In genomic region chr6:7532821-7533220, GRCh38 we compare ENCODE assay signal across 23 cellular contexts. TPM values are rescaled to one million over a fixed set of nuclear protein-coding genes. Genes with fewer than 3 reads are reported as not detected.
DNase-seq lines count a peak whose midpoint lies in the region; ATAC-seq, FAIRE-seq and TF ChIP-seq lines count a peak whose summit lies in the region.
"Had no signal": no experiment of that assay in that cellular context is flagged by ENCODE, and none has a peak within 500 bp of the region (broad histone marks: within the 10 kb centered on the region; RNA-seq: fewer than 3 reads in every experiment).

No MANE protein-coding gene starts in this region.

- no peak overlapping the region for H2BK12ac ChIP-seq in H1 (ENCODE audit: low read depth, low read length)

- no peak for TF ChIP-seq POLR2A in H1 (IDR thresholded peaks at IDR 0.05; ENCODE audit: control extremely low read depth in 1 of 2, low read depth in 2 of 2, low read length in 2 of 2)

- H3K56ac ChIP-seq in H1 (replicated peaks; ENCODE audit: insufficient read length, low read depth, low read length): no peak overlapping the region

- POLR2A ChIA-PET in H1 (lab: Charles Lee; ENCODE audit: partially characterized antibody): interaction anchor here (1.1 kb wide), 1 partner anchor 10 kb away, joined by 3 read pairs; no protein-coding TSS in a partner anchor

- DNase-seq in H1 (ENCODE audit: low read depth in 1 of 2, low spot score in 2 of 2) (no peak), left colon (peak in 1 of 2 donors; percentile 27), smooth muscle cell (lab: John Stamatoyannopoulos, UW; ENCODE audit: unreplicated experiment) (no peak), Ammon's horn (ENCODE audit: low spot score) (no peak), right cardiac atrium (no peak), SHP77 (lab: John Stamatoyannopoulos, UW) (no peak)
- no peak for DNase-seq in activated CD8-positive, alpha-beta memory T cell treated with anti-CD3 and anti-CD28 coated beads for 24 hours
- DNase-seq: activated B cell treated with CpG ODN at 0.5 μM for 24 hours; activated CD8-positive, alpha-beta T cell treated with anti-CD3 and anti-CD28 coated beads for 36 hours; activated T-cell treated with anti-CD3 and anti-CD28 coated beads, Interleukin-2, amount 50 U/mL, for 24 hours; AML-193; NCI-H2081 treated with DMSO at 0.1 percent for 48 hours; NCI-H524 treated with DMSO at 0.1 percent for 48 hours; occipital lobe; sigmoid colon; SJCRH30; stimulated activated CD4-positive, alpha-beta T cell treated with anti-CD3 and anti-CD28 coated beads, Interleukin-1b, Interleukin-23, amount 100 ng/mL, for 48 hours; stimulated activated naive CD4-positive, alpha-beta T cell treated with Interleukin-2 at 50 U/mL for 16 hours had no signal

- no peaks in the 10 kb centered on the region for H3K27me3 ChIP-seq in HUES48 (ENCODE audit: control insufficient read depth, insufficient read depth, low read length)
- H3K27me3 ChIP-seq in H1 (replicated peaks in 1 of 4; ENCODE audit: control insufficient read depth in 3 of 4, extremely low read depth in 1 of 4, insufficient read depth in 3 of 4, low read length in 3 of 4): no peaks in the 10 kb centered on the region
- no peaks in the 10 kb centered on the region for H3K27me3 ChIP-seq in smooth muscle cell (ENCODE audit: low read depth)
- H3K27me3 ChIP-seq in right cardiac atrium (ENCODE audit: control insufficient read depth, insufficient read depth): no peaks in the 10 kb centered on the region
- H3K27me3 ChIP-seq: SJCRH30, upper lobe of left lung had no signal

- no peak overlapping the region for H4K5ac ChIP-seq in H1 (ENCODE audit: insufficient read length, low read depth, low read length)

- peak; percentile 76 for ATAC-seq in left colon
- no peak for ATAC-seq in right cardiac atrium
- ATAC-seq: activated CD8-positive, alpha-beta T cell treated with anti-CD3 and anti-CD28 coated beads for 36 hours; gastroesophageal sphincter had no signal

- H3K79me2 ChIP-seq in H1 (ENCODE audit: control insufficient read depth in 1 of 2, insufficient read depth in 2 of 2, low read length in 2 of 2): no peaks in the 10 kb centered on the region
- no peaks in the 10 kb centered on the region for H3K79me2 ChIP-seq in smooth muscle cell (ENCODE audit: low read depth)

- H3K36me3 ChIP-seq in HUES48 (ENCODE audit: control insufficient read depth, insufficient read depth, low read length): no peaks in the 10 kb centered on the region
- no peaks in the 10 kb centered on the region for H3K36me3 ChIP-seq in H1 (ENCODE audit: control insufficient read depth in 2 of 4, insufficient read depth in 4 of 4, low read length in 3 of 4)
- H3K36me3 ChIP-seq in smooth muscle cell (ENCODE audit: low read depth): no peaks in the 10 kb centered on the region
- H3K36me3 ChIP-seq: gastroesophageal sphincter, sigmoid colon, SJCRH30, upper lobe of left lung had no signal

- H2BK5ac ChIP-seq in H1 (ENCODE audit: low read depth, low read length): no peak overlapping the region; the same call in 1 of the 2 replicates

- intact Hi-C loops in left colon (cut with DNase I, micrococcal nuclease) (no loop called here), right cardiac atrium (cut with DNase I) (loop anchor here in 1 of 4 donors (10.0 kb wide), 1 partner anchor 58 kb away; no protein-coding TSS in a partner anchor)

- peak overlapping the region; percentile 23; the same call in 1 of the 2 replicates for H3K4me3 ChIP-seq in HUES48 (ENCODE audit: low read depth, low read length)
- H3K4me3 ChIP-seq in H1 (ENCODE audit: extremely low read depth in 1 of 4, insufficient read depth in 2 of 4, low read depth in 3 of 4, low read length in 4 of 4): peak overlapping the region in 1 of 4 experiments; percentile 8; a peak in 1 of 8 replicates
- peak overlapping the region; percentile 13 for H3K4me3 ChIP-seq in smooth muscle cell
- H3K4me3 ChIP-seq in right cardiac atrium (ENCODE audit: low read length): no peak overlapping the region
- H3K4me3 ChIP-seq: gastroesophageal sphincter, sigmoid colon, SJCRH30, upper lobe of left lung had no signal

- no peak overlapping the region for H3K14ac ChIP-seq in H1 (ENCODE audit: insufficient read length)

- no peaks in the 10 kb centered on the region for H3K23me2 ChIP-seq in H1 (ENCODE audit: low read depth, low read length)

- H3K18ac ChIP-seq in H1 (ENCODE audit: extremely low read depth, low read length): no peak overlapping the region

- no peak overlapping the region for H2AK5ac ChIP-seq in H1 (ENCODE audit: low read depth, low read length)

- CTCF ChIA-PET in H1 (lab: Charles Lee; ENCODE audit: partially characterized antibody): no interaction called here

- TF ChIP-seq CTCF in H1 (IDR thresholded peaks at IDR 0.05; ENCODE audit: control extremely low read depth in 1 of 3, insufficient read depth in 1 of 3, low read depth in 1 of 3, low read length in 3 of 3) (no peak), smooth muscle cell (IDR thresholded peaks at IDR 0.05; ENCODE audit: borderline replicate concordance, insufficient read depth, poor library complexity, severe bottlenecking) (no peak)

- peaks cover 10% of the 10 kb centered on the region for H3F3A ChIP-seq in smooth muscle cell (ENCODE audit: low read depth)

- H2BK20ac ChIP-seq in H1 (ENCODE audit: low read length): no peak overlapping the region

- no peak for TF ChIP-seq EP300 in H1 (IDR thresholded peaks at IDR 0.05; ENCODE audit: borderline replicate concordance in 1 of 2, low read depth in 2 of 2, low read length in 2 of 2)

- no peak overlapping the region for H3K9ac ChIP-seq in HUES48 (ENCODE audit: low read depth, low read length)
- no peak overlapping the region for H3K9ac ChIP-seq in H1 (replicated peaks in 1 of 4; ENCODE audit: extremely low read depth in 1 of 4, low read depth in 3 of 4, low read length in 3 of 4)
- no peak overlapping the region for H3K9ac ChIP-seq in smooth muscle cell (ENCODE audit: low read depth)

- no peak for TF ChIP-seq RAD21 in H1 (IDR thresholded peaks at IDR 0.05 in 1 of 2, conservative IDR thresholded peaks at IDR 0.05 in 1 of 2; ENCODE audit: low read depth in 2 of 2, low read length in 2 of 2)

- peak; percentile 32 for FAIRE-seq in H1 (lab: Jason Lieb, UNC)
- FAIRE-seq: colon, GM18507 had no signal

- H2AFZ ChIP-seq in H1 (ENCODE audit: low read length): peak overlapping the region; percentile 67; the same call in 1 of the 2 replicates
- peak overlapping the region; percentile 67 for H2AFZ ChIP-seq in smooth muscle cell (ENCODE audit: low read depth)

- 50% methylated on average over 8 of the region's 8 CpGs; no CpG with 5 or more reads in 1 of the 2 experiments for WGBS in H1 (ENCODE audit: extremely low coverage in 1 of 2, insufficient coverage in 1 of 2, insufficient read length in 1 of 2, insufficient replicate concordance in 2 of 2, low coverage in 1 of 2, low lambda C conversion rate in 2 of 2, missing lambda C conversion rate in 1 of 2), 2 experiments
- WGBS in smooth muscle cell (ENCODE audit: low lambda C conversion rate): 46% methylated on average over 8 of the region's 8 CpGs
- 65% methylated on average over 8 of the region's 8 CpGs for WGBS in right cardiac atrium

- H2BK15ac ChIP-seq in H1 (ENCODE audit: low read length): no peak overlapping the region

- peaks cover 14% of the 10 kb centered on the region for H3K4me1 ChIP-seq in HUES48 (ENCODE audit: control insufficient read depth, insufficient read depth, low read length)
- H3K4me1 ChIP-seq in H1 (replicated peaks in 1 of 4; ENCODE audit: control insufficient read depth in 3 of 4, insufficient read depth in 4 of 4, low read length in 3 of 4): peaks cover 0 to 8% (median 5%) of the 10 kb centered on the region in 4 experiments; a peak in 3 of 7 replicates
- peaks cover 22% of the 10 kb centered on the region for H3K4me1 ChIP-seq in smooth muscle cell (ENCODE audit: low read depth)
- H3K4me1 ChIP-seq in right cardiac atrium (ENCODE audit: control insufficient read depth, insufficient read depth, low read length): no peaks in the 10 kb centered on the region
- H3K4me1 ChIP-seq: gastroesophageal sphincter, sigmoid colon, SJCRH30 had no signal

- H3K23ac ChIP-seq in H1 (ENCODE audit: insufficient read length): no peak overlapping the region

- no peak overlapping the region for H4K8ac ChIP-seq in H1 (ENCODE audit: extremely low read depth, insufficient read depth, low read length)

- H3K27ac ChIP-seq in HUES48 (ENCODE audit: low read depth, low read length): peak overlapping the region; percentile 43
- H3K27ac ChIP-seq in H1 (ENCODE audit: low read depth, low read length): no peak overlapping the region
- peak overlapping the region; percentile 98 for H3K27ac ChIP-seq in smooth muscle cell (ENCODE audit: low read depth)
- H3K27ac ChIP-seq in right cardiac atrium (ENCODE audit: low read length): no peak overlapping the region
- H3K27ac ChIP-seq: gastroesophageal sphincter, sigmoid colon, SJCRH30, upper lobe of left lung had no signal

- no peak overlapping the region for H3K4ac ChIP-seq in H1 (replicated peaks; ENCODE audit: insufficient read length, low read depth, low read length)

- H4K91ac ChIP-seq in H1 (replicated peaks; ENCODE audit: insufficient read length, low read length): no peak overlapping the region

- H4K20me1 ChIP-seq in H1 (replicated peaks in 1 of 2; ENCODE audit: control insufficient read depth in 1 of 2, insufficient read depth in 2 of 2, low read length in 2 of 2) (no peaks in the 10 kb centered on the region), smooth muscle cell (ENCODE audit: low read depth) (no peaks in the 10 kb centered on the region)

- H3K4me2 ChIP-seq in H1 (ENCODE audit: insufficient read depth in 1 of 2, low read depth in 2 of 2, low read length in 2 of 2) (peak overlapping the region; percentile 12 to 27; a peak in 2 of 4 replicates), smooth muscle cell (peak overlapping the region; percentile 46)

- H3K9me3 ChIP-seq in HUES48 (ENCODE audit: control insufficient read depth, insufficient read depth, low read length): no peaks in the 10 kb centered on the region
- H3K9me3 ChIP-seq in H1 (ENCODE audit: insufficient read depth in 2 of 2, low read depth in 1 of 2, low read length in 1 of 2): no peaks in the 10 kb centered on the region; a peak in 1 of 4 replicates
- no peaks in the 10 kb centered on the region for H3K9me3 ChIP-seq in smooth muscle cell (replicated peaks; ENCODE audit: low read depth)
- H3K9me3 ChIP-seq in right cardiac atrium (ENCODE audit: control insufficient read depth, low read length): no peaks in the 10 kb centered on the region
- H3K9me3 ChIP-seq: gastroesophageal sphincter, sigmoid colon, SJCRH30, upper lobe of left lung had no signal

- H2BK120ac ChIP-seq in H1 (replicated peaks; ENCODE audit: low read depth, low read length): no peak overlapping the region

- H3K79me1 ChIP-seq in H1 (ENCODE audit: low read depth, low read length): no peaks in the 10 kb centered on the region

RNA-seq across cellular contexts. Expression of gene DSP, which starts 8.7 kb away (rescaled TPM):
- 48.5 and 50.5 TPM in 2 replicates for total RNA-seq in H1 (2021; fragmentation: NEBNext Ultra II Directional; extraction: Animal tissue kit (Norgen Biotek cat#: 25700))
- polyA plus RNA-seq in H1 (2011; rRNA removed) (12.8 and 14.3 TPM in 2 replicates), smooth muscle cell (64.1 and 170 TPM in 2 replicates), right cardiac atrium (94.7 TPM)
- polyA plus RNA-seq in H1 (2011; cell fraction: cytosol; rRNA removed): 16.7 TPM
- polyA plus RNA-seq in H1 (2011; cell fraction: nucleus; rRNA removed): 33.9 TPM
- polyA plus RNA-seq in H1 (2012, experiment 1 of 2): 38.8 to 46.6 TPM (median 43.9 TPM) in 4 replicates
- polyA plus RNA-seq in H1 (2012, experiment 2 of 2): 1.9 TPM
- polyA plus RNA-seq in H1 (2013, experiment 1 of 2): 33.7 TPM
- polyA plus RNA-seq in H1 (2013, experiment 2 of 2): 28.2 TPM
- polyA minus RNA-seq in H1 (2011; rRNA and poly(A)+ RNA removed): 35.1 and 42.8 TPM in 2 replicates
- polyA minus RNA-seq in H1 (2011; cell fraction: cytosol; rRNA and poly(A)+ RNA removed): 34.4 TPM
- polyA minus RNA-seq in H1 (2011; cell fraction: nucleus; rRNA and poly(A)+ RNA removed): 41.6 TPM
- total RNA-seq in left colon (100 to 1,000 TPM; 213 to 249 TPM), smooth muscle cell (309 and 347 TPM in 2 replicates), right cardiac atrium (100 to 1,000 TPM; 239 to 311 (median 248) TPM)
- total RNA-seq: SJCRH30 had no signal

RNA-seq across cellular contexts. Expression of gene SNRNP48, which starts 57.2 kb away (rescaled TPM):
- total RNA-seq in H1 (2021; fragmentation: NEBNext Ultra II Directional; extraction: Animal tissue kit (Norgen Biotek cat#: 25700)): 20.5 and 21.0 TPM in 2 replicates
- polyA plus RNA-seq in H1 (2011; rRNA removed): 4.3 and 7.7 TPM in 2 replicates
- polyA plus RNA-seq in H1 (2011; cell fraction: cytosol; rRNA removed): 8.7 TPM
- 4.2 TPM for polyA plus RNA-seq in H1 (2011; cell fraction: nucleus; rRNA removed)
- polyA plus RNA-seq in H1 (2012, experiment 1 of 2): 6.1 to 12.4 TPM (median 8.0 TPM) in 4 replicates
- polyA plus RNA-seq in H1 (2012, experiment 2 of 2): 1.2 TPM
- 14.7 TPM for polyA plus RNA-seq in H1 (2013, experiment 1 of 2)
- polyA plus RNA-seq in H1 (2013, experiment 2 of 2): 14.0 TPM
- polyA minus RNA-seq in H1 (2011; rRNA and poly(A)+ RNA removed): 5.6 and 5.7 TPM in 2 replicates
- polyA minus RNA-seq in H1 (2011; cell fraction: cytosol; rRNA and poly(A)+ RNA removed): 6.0 TPM
- polyA minus RNA-seq in H1 (2011; cell fraction: nucleus; rRNA and poly(A)+ RNA removed): 9.0 TPM
- 10 to 100 TPM; 11.1 to 11.6 TPM for total RNA-seq in left colon
- total RNA-seq in smooth muscle cell: 11.0 and 16.6 TPM in 2 replicates
- polyA plus RNA-seq in smooth muscle cell: 3.2 and 6.5 TPM in 2 replicates
- total RNA-seq in right cardiac atrium: 10 to 100 TPM; 11.0 to 17.6 (median 14.8) TPM
- 10.7 TPM for polyA plus RNA-seq in right cardiac atrium

Comparison
In these comparisons a context has a peak if more than half of its experiments do, and no peak if none do; other contexts are left out.
1. H3K27ac ChIP-seq: peak in HUES48 (single experiment) and smooth muscle cell (single experiment); none in H1 (single experiment) and right cardiac atrium (single experiment).